In genomic region chr7:85765698-85766298, GRCh38 we compare ENCODE assay signal across 16 cellular contexts.
"Had no signal": no experiment of that assay in that cellular context is flagged by ENCODE, and none has a peak within 500 bp of the region (broad histone marks: within the 10 kb centered on the region; RNA-seq: fewer than 3 reads in every experiment).

No MANE protein-coding gene starts in this region.

- H3K36me3 Mint-ChIP-seq: activated naive CD4-positive, alpha-beta T cell treated with anti-CD3 and anti-CD28 coated beads, Interleukin-2, amount 50 U/mL, for 24 hours; naive thymus-derived CD4-positive, alpha-beta T cell had no signal

- H3K4me1 ChIP-seq: lower lobe of right lung had no signal

- H3K9me3 Mint-ChIP-seq: activated naive CD4-positive, alpha-beta T cell treated with anti-CD3 and anti-CD28 coated beads, Interleukin-2, amount 50 U/mL, for 24 hours; activated T-helper 2 cell treated with anti-CD3 and anti-CD28 coated beads, Interferon-gamma antibody, Interleukin-2, Interleukin-4, amounts not matched to agents 10 μg/mL and 5 μg/mL and 100 μg/mL, durations not matched to agents 14 hours and 24 hours and 36 hours; stimulated activated naive CD8-positive, alpha-beta T cell treated with anti-CD3 and anti-CD28 coated beads, Interleukin-15, Interleukin-2, amounts not matched to agents 100 ng/mL and 50 ng/mL, for 24 hours; T-helper 2 cell treated with Interferon-gamma antibody and Interleukin-4, amounts not matched to agents 5 μg/mL and 100 μg/mL, for 36 hours had no signal

- ATAC-seq: activated CD4-positive, CD25-positive, alpha-beta regulatory T cell treated with anti-CD3 and anti-CD28 coated beads, Interleukin-2, amount 50 U/mL, for 24 hours; effector memory CD8-positive, alpha-beta T cell; lower lobe of right lung; naive thymus-derived CD4-positive, alpha-beta T cell; sciatic nerve had no signal

- H3K36me3 ChIP-seq: lower lobe of right lung had no signal

- DNase-seq: caudate nucleus; effector memory CD8-positive, alpha-beta T cell; erythroblast; hippocampal formation; lower lobe of right lung; naive thymus-derived CD4-positive, alpha-beta T cell; nucleus accumbens; stimulated activated CD4-positive, alpha-beta T cell treated with anti-CD3 and anti-CD28 coated beads, Interleukin-12 subunit alpha, Interleukin-12 subunit beta, amount 100 ng/mL, for 4 hours; stimulated activated CD4-positive, alpha-beta T cell treated with anti-CD3 and anti-CD28 coated beads, Interleukin-4, amount 100 ng/mL, for 1 hour; stimulated activated CD8-positive, alpha-beta memory T cell treated with anti-CD3 and anti-CD28 coated beads, Interleukin-4, amount 100 ng/mL, for 48 hours had no signal

- H3K4me3 ChIP-seq: lower lobe of right lung had no signal

- H3K27me3 Mint-ChIP-seq: activated naive CD4-positive, alpha-beta T cell treated with anti-CD3 and anti-CD28 coated beads, Interleukin-2, amount 50 U/mL, for 24 hours; effector memory CD8-positive, alpha-beta T cell; naive thymus-derived CD4-positive, alpha-beta T cell; stimulated activated naive CD8-positive, alpha-beta T cell treated with anti-CD3 and anti-CD28 coated beads, Interleukin-15, Interleukin-2, amounts not matched to agents 100 ng/mL and 50 ng/mL, for 24 hours had no signal

- H3K4me3 Mint-ChIP-seq: activated naive CD4-positive, alpha-beta T cell treated with anti-CD3 and anti-CD28 coated beads, Interleukin-2, amount 50 U/mL, for 24 hours; effector memory CD8-positive, alpha-beta T cell; naive thymus-derived CD4-positive, alpha-beta T cell; stimulated activated naive CD8-positive, alpha-beta T cell treated with anti-CD3 and anti-CD28 coated beads, Interleukin-15, Interleukin-2, amounts not matched to agents 100 ng/mL and 50 ng/mL, for 24 hours; T-helper 2 cell treated with Interferon-gamma antibody and Interleukin-4, amounts not matched to agents 5 μg/mL and 100 μg/mL, for 36 hours had no signal

- H3K27ac ChIP-seq: lower lobe of right lung had no signal

- H3K27ac Mint-ChIP-seq: activated naive CD4-positive, alpha-beta T cell treated with anti-CD3 and anti-CD28 coated beads, Interleukin-2, amount 50 U/mL, for 24 hours; activated T-helper 2 cell treated with anti-CD3 and anti-CD28 coated beads, Interferon-gamma antibody, Interleukin-2, Interleukin-4, amounts not matched to agents 10 μg/mL and 5 μg/mL and 100 μg/mL, durations not matched to agents 14 hours and 24 hours and 36 hours; effector memory CD8-positive, alpha-beta T cell; naive thymus-derived CD4-positive, alpha-beta T cell; stimulated activated naive CD8-positive, alpha-beta T cell treated with anti-CD3 and anti-CD28 coated beads, Interleukin-15, Interleukin-2, amounts not matched to agents 100 ng/mL and 50 ng/mL, for 24 hours; T-helper 2 cell treated with Interferon-gamma antibody and Interleukin-4, amounts not matched to agents 5 μg/mL and 100 μg/mL, for 36 hours had no signal

- H3K9me3 ChIP-seq: lower lobe of right lung had no signal

- H3K4me1 Mint-ChIP-seq: activated naive CD4-positive, alpha-beta T cell treated with anti-CD3 and anti-CD28 coated beads, Interleukin-2, amount 50 U/mL, for 24 hours; naive thymus-derived CD4-positive, alpha-beta T cell had no signal
